Comparison of ENCODE assay signal across 1 cellular context in the genomic region with DNA sequence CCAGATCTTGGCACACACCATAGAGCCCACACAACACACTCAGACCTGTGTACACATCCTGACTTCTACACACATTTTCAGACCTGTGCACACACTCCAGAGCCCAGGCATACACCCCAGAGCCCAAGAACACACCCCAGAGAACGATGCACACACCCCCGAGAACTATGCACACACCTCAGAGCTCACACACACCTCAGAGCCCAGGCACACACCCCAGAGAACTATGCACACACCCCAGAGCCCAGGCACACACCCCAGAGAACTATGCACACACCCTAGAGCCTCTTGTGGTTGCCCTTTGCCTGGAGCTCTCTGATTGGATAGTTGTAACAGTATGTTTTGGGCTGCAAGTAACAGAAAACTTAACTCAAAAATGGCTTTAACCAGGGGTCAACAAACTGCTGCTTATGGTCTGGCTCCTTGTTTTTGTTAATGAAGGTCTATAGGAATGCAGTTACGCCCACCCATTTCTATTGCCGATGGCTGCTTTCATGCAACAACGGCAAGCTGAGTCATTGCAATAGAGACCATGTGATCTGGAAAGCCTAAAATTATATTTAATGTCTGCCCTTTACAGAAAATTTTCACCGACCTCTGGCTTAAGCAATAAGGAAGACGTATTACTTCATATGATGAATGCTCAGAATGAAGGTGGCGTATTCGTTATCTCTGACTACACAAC.
TF ChIP-seq lines count a peak whose summit lies in the region.

No MANE protein-coding gene starts in this region.

TF ChIP-seq in K562, 482 proteins besides CTCF, POLR2A, EP300 and RAD21 (continued from another document and continues in another):
- TF ChIP-seq, protein P1, sequence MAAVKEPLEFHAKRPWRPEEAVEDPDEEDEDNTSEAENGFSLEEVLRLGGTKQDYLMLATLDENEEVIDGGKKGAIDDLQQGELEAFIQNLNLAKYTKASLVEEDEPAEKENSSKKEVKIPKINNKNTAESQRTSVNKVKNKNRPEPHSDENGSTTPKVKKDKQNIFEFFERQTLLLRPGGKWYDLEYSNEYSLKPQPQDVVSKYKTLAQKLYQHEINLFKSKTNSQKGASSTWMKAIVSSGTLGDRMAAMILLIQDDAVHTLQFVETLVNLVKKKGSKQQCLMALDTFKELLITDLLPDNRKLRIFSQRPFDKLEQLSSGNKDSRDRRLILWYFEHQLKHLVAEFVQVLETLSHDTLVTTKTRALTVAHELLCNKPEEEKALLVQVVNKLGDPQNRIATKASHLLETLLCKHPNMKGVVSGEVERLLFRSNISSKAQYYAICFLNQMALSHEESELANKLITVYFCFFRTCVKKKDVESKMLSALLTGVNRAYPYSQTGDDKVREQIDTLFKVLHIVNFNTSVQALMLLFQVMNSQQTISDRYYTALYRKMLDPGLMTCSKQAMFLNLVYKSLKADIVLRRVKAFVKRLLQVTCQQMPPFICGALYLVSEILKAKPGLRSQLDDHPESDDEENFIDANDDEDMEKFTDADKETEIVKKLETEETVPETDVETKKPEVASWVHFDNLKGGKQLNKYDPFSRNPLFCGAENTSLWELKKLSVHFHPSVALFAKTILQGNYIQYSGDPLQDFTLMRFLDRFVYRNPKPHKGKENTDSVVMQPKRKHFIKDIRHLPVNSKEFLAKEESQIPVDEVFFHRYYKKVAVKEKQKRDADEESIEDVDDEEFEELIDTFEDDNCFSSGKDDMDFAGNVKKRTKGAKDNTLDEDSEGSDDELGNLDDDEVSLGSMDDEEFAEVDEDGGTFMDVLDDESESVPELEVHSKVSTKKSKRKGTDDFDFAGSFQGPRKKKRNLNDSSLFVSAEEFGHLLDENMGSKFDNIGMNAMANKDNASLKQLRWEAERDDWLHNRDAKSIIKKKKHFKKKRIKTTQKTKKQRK (IDR thresholded peaks at IDR 0.05; ENCODE audit: borderline replicate concordance, low read depth, low read length): no peak
- no peak for TF ChIP-seq MEF2A (IDR thresholded peaks at IDR 0.05; ENCODE audit: control insufficient read depth, low read depth, low read length)
- TF ChIP-seq, protein P2, sequence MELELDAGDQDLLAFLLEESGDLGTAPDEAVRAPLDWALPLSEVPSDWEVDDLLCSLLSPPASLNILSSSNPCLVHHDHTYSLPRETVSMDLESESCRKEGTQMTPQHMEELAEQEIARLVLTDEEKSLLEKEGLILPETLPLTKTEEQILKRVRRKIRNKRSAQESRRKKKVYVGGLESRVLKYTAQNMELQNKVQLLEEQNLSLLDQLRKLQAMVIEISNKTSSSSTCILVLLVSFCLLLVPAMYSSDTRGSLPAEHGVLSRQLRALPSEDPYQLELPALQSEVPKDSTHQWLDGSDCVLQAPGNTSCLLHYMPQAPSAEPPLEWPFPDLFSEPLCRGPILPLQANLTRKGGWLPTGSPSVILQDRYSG (tag; conservative IDR thresholded peaks at IDR 0.05; ENCODE audit: low read depth): no peak
- TF ChIP-seq, protein P3, sequence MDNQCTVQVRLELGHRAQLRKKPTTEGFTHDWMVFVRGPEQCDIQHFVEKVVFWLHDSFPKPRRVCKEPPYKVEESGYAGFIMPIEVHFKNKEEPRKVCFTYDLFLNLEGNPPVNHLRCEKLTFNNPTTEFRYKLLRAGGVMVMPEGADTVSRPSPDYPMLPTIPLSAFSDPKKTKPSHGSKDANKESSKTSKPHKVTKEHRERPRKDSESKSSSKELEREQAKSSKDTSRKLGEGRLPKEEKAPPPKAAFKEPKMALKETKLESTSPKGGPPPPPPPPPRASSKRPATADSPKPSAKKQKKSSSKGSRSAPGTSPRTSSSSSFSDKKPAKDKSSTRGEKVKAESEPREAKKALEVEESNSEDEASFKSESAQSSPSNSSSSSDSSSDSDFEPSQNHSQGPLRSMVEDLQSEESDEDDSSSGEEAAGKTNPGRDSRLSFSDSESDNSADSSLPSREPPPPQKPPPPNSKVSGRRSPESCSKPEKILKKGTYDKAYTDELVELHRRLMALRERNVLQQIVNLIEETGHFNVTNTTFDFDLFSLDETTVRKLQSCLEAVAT (IDR thresholded peaks at IDR 0.05): no peak
- TF ChIP-seq, protein P4, sequence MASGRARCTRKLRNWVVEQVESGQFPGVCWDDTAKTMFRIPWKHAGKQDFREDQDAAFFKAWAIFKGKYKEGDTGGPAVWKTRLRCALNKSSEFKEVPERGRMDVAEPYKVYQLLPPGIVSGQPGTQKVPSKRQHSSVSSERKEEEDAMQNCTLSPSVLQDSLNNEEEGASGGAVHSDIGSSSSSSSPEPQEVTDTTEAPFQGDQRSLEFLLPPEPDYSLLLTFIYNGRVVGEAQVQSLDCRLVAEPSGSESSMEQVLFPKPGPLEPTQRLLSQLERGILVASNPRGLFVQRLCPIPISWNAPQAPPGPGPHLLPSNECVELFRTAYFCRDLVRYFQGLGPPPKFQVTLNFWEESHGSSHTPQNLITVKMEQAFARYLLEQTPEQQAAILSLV (tag; IDR thresholded peaks at IDR 0.05): no peak
- no peak for TF ChIP-seq SNRNP70 (optimal IDR thresholded peaks at IDR 0.05; ENCODE audit: low read depth, low read length)
- TF ChIP-seq WHSC1 (IDR thresholded peaks at IDR 0.05; ENCODE audit: low read length): no peak
- TF ChIP-seq FOXA1 (IDR thresholded peaks at IDR 0.05; ENCODE audit: borderline replicate concordance): no peak
- TF ChIP-seq ZNF644 (tag; IDR thresholded peaks at IDR 0.05; ENCODE audit: low read depth): no peak
- TF ChIP-seq NCOR1 (IDR thresholded peaks at IDR 0.05): no peak
- no peak for TF ChIP-seq SRSF3 (IDR thresholded peaks at IDR 0.05; ENCODE audit: insufficient read depth, low read length)
- TF ChIP-seq ZNF175 (CRISPR knock-in tag; IDR thresholded peaks at IDR 0.05; ENCODE audit: low read depth): no peak
- no peak for TF ChIP-seq ZNF316 (IDR thresholded peaks at IDR 0.05)
- TF ChIP-seq, protein P5, sequence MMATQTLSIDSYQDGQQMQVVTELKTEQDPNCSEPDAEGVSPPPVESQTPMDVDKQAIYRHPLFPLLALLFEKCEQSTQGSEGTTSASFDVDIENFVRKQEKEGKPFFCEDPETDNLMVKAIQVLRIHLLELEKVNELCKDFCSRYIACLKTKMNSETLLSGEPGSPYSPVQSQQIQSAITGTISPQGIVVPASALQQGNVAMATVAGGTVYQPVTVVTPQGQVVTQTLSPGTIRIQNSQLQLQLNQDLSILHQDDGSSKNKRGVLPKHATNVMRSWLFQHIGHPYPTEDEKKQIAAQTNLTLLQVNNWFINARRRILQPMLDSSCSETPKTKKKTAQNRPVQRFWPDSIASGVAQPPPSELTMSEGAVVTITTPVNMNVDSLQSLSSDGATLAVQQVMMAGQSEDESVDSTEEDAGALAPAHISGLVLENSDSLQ (IDR thresholded peaks at IDR 0.05): no peak
- TF ChIP-seq NBN (IDR thresholded peaks at IDR 0.05; ENCODE audit: low read depth): no peak
- TF ChIP-seq ZNF324 (CRISPR knock-in tag; IDR thresholded peaks at IDR 0.05): no peak
- no peak for TF ChIP-seq CTBP1 (IDR thresholded peaks at IDR 0.05; ENCODE audit: borderline replicate concordance)
- TF ChIP-seq ZNF583 (CRISPR knock-in tag; IDR thresholded peaks at IDR 0.05): no peak
- TF ChIP-seq ZNF124 (CRISPR knock-in tag; IDR thresholded peaks at IDR 0.05): no peak
- peak; percentile 74 for TF ChIP-seq EGR1 (conservative IDR thresholded peaks at IDR 0.05)
- TF ChIP-seq NFYB (IDR thresholded peaks at IDR 0.05; ENCODE audit: extremely low read depth, insufficient read length): peak; percentile 32
- peak; percentile 82; the same call in 1 of the 2 replicates for TF ChIP-seq ARID2 (IDR thresholded peaks at IDR 0.05)
- no peak for TF ChIP-seq FOXA3 (CRISPR knock-in tag; conservative IDR thresholded peaks at IDR 0.05 in 1 of 2, IDR thresholded peaks at IDR 0.05 in 1 of 2)
- no peak for TF ChIP-seq SMAD3 (CRISPR knock-in tag; conservative IDR thresholded peaks at IDR 0.05)
- TF ChIP-seq TRIM24 (IDR thresholded peaks at IDR 0.05): 0 out of 4 replicates have a peak, but pooled peaks of 1 of the 2 experiments have one; percentile 8
- peak in 1 of 2 experiments; percentile 97; a peak in 2 of 4 replicates for TF ChIP-seq KDM1A (IDR thresholded peaks at IDR 0.05)
- TF ChIP-seq, protein P6, sequence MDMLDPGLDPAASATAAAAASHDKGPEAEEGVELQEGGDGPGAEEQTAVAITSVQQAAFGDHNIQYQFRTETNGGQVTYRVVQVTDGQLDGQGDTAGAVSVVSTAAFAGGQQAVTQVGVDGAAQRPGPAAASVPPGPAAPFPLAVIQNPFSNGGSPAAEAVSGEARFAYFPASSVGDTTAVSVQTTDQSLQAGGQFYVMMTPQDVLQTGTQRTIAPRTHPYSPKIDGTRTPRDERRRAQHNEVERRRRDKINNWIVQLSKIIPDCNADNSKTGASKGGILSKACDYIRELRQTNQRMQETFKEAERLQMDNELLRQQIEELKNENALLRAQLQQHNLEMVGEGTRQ (CRISPR knock-in tag; IDR thresholded peaks at IDR 0.05): no peak
- TF ChIP-seq RBM14 (IDR thresholded peaks at IDR 0.05; ENCODE audit: borderline replicate concordance, insufficient read depth, low read depth, low read length): no peak
- TF ChIP-seq DIDO1 (tag; IDR thresholded peaks at IDR 0.05; ENCODE audit: low read depth): no peak
- TF ChIP-seq ATF1 (CRISPR knock-in tag; IDR thresholded peaks at IDR 0.05): no peak
- no peak for TF ChIP-seq ATF1 (tag; IDR thresholded peaks at IDR 0.05)
- TF ChIP-seq, protein P7, sequence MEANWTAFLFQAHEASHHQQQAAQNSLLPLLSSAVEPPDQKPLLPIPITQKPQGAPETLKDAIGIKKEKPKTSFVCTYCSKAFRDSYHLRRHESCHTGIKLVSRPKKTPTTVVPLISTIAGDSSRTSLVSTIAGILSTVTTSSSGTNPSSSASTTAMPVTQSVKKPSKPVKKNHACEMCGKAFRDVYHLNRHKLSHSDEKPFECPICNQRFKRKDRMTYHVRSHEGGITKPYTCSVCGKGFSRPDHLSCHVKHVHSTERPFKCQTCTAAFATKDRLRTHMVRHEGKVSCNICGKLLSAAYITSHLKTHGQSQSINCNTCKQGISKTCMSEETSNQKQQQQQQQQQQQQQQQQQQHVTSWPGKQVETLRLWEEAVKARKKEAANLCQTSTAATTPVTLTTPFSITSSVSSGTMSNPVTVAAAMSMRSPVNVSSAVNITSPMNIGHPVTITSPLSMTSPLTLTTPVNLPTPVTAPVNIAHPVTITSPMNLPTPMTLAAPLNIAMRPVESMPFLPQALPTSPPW (CRISPR knock-in tag; IDR thresholded peaks at IDR 0.05): no peak
- TF ChIP-seq, protein P8, sequence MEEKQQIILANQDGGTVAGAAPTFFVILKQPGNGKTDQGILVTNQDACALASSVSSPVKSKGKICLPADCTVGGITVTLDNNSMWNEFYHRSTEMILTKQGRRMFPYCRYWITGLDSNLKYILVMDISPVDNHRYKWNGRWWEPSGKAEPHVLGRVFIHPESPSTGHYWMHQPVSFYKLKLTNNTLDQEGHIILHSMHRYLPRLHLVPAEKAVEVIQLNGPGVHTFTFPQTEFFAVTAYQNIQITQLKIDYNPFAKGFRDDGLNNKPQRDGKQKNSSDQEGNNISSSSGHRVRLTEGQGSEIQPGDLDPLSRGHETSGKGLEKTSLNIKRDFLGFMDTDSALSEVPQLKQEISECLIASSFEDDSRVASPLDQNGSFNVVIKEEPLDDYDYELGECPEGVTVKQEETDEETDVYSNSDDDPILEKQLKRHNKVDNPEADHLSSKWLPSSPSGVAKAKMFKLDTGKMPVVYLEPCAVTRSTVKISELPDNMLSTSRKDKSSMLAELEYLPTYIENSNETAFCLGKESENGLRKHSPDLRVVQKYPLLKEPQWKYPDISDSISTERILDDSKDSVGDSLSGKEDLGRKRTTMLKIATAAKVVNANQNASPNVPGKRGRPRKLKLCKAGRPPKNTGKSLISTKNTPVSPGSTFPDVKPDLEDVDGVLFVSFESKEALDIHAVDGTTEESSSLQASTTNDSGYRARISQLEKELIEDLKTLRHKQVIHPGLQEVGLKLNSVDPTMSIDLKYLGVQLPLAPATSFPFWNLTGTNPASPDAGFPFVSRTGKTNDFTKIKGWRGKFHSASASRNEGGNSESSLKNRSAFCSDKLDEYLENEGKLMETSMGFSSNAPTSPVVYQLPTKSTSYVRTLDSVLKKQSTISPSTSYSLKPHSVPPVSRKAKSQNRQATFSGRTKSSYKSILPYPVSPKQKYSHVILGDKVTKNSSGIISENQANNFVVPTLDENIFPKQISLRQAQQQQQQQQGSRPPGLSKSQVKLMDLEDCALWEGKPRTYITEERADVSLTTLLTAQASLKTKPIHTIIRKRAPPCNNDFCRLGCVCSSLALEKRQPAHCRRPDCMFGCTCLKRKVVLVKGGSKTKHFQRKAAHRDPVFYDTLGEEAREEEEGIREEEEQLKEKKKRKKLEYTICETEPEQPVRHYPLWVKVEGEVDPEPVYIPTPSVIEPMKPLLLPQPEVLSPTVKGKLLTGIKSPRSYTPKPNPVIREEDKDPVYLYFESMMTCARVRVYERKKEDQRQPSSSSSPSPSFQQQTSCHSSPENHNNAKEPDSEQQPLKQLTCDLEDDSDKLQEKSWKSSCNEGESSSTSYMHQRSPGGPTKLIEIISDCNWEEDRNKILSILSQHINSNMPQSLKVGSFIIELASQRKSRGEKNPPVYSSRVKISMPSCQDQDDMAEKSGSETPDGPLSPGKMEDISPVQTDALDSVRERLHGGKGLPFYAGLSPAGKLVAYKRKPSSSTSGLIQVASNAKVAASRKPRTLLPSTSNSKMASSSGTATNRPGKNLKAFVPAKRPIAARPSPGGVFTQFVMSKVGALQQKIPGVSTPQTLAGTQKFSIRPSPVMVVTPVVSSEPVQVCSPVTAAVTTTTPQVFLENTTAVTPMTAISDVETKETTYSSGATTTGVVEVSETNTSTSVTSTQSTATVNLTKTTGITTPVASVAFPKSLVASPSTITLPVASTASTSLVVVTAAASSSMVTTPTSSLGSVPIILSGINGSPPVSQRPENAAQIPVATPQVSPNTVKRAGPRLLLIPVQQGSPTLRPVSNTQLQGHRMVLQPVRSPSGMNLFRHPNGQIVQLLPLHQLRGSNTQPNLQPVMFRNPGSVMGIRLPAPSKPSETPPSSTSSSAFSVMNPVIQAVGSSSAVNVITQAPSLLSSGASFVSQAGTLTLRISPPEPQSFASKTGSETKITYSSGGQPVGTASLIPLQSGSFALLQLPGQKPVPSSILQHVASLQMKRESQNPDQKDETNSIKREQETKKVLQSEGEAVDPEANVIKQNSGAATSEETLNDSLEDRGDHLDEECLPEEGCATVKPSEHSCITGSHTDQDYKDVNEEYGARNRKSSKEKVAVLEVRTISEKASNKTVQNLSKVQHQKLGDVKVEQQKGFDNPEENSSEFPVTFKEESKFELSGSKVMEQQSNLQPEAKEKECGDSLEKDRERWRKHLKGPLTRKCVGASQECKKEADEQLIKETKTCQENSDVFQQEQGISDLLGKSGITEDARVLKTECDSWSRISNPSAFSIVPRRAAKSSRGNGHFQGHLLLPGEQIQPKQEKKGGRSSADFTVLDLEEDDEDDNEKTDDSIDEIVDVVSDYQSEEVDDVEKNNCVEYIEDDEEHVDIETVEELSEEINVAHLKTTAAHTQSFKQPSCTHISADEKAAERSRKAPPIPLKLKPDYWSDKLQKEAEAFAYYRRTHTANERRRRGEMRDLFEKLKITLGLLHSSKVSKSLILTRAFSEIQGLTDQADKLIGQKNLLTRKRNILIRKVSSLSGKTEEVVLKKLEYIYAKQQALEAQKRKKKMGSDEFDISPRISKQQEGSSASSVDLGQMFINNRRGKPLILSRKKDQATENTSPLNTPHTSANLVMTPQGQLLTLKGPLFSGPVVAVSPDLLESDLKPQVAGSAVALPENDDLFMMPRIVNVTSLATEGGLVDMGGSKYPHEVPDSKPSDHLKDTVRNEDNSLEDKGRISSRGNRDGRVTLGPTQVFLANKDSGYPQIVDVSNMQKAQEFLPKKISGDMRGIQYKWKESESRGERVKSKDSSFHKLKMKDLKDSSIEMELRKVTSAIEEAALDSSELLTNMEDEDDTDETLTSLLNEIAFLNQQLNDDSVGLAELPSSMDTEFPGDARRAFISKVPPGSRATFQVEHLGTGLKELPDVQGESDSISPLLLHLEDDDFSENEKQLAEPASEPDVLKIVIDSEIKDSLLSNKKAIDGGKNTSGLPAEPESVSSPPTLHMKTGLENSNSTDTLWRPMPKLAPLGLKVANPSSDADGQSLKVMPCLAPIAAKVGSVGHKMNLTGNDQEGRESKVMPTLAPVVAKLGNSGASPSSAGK (IDR thresholded peaks at IDR 0.05): no peak
